In the genomic region with DNA sequence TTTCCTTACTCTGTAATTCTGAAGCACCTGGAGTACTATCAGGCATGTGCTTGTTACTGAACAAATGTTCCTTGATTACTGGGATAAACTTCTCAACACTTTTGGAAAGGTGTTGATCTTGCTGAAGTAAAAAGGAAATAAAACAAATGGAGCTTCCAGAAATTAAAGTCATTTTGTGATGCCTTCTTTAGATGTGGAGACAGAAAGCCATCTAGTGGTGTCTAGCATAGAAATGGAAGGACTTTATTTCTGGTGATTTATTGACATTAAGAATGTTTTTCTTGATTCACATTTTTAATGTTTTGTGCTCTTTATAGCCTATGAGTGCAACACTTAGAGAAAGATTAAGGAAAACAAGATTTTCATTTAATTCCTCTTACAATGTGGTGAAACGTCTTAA, we compare ENCODE assay signal across 8 cellular contexts. TPM values are rescaled to one million over a fixed set of nuclear protein-coding genes. Genes with fewer than 3 reads are reported as not detected.
DNase-seq lines count a peak whose midpoint lies in the region; ATAC-seq and TF ChIP-seq lines count a peak whose summit lies in the region.

No MANE protein-coding gene starts in this region.

- H3K9me3 ChIP-seq in AG04450 (ENCODE audit: control insufficient read depth, insufficient read depth, low read length), result no peaks in the 10 kb centered on the region; the same call in 1 of the 2 replicates
- H3K9me3 ChIP-seq in SU-DHL-6 (ENCODE audit: insufficient read depth, low read length), result no peaks in the 10 kb centered on the region
- no peaks in the 10 kb centered on the region for H3K9me3 ChIP-seq in hepatocyte (ENCODE audit: low read depth)
- H3K9me3 ChIP-seq in suprapubic skin, result no peaks in the 10 kb centered on the region

- TF ChIP-seq CTCF in AG04450 (IDR thresholded peaks at IDR 0.05; ENCODE audit: low read depth, low read length), result peak; percentile 42
- 0 out of 3 replicates have a peak, but pooled peaks have one; percentile 21 for TF ChIP-seq CTCF in GM12872 (IDR thresholded peaks at IDR 0.05; ENCODE audit: insufficient read depth, low read depth, low read length)
- peak; percentile 32 for TF ChIP-seq CTCF in SU-DHL-6 (IDR thresholded peaks at IDR 0.05; ENCODE audit: insufficient read depth, low read length, poor library complexity, severe bottlenecking)
- TF ChIP-seq CTCF in hepatocyte (IDR thresholded peaks at IDR 0.05; ENCODE audit: poor library complexity), result peak; percentile 48
- no peak for TF ChIP-seq CTCF in suprapubic skin (IDR thresholded peaks at IDR 0.05)

- peak overlapping the region; percentile 85 for H3K9ac ChIP-seq in SU-DHL-6 (ENCODE audit: low read length)

- H3K79me2 ChIP-seq in SU-DHL-6 (ENCODE audit: insufficient read depth, low read length) (no peaks in the 10 kb centered on the region; the same call in none of the 2 replicates), hepatocyte (no peaks in the 10 kb centered on the region)

- no peak for ATAC-seq in sciatic nerve

- no peak overlapping the region for H2AFZ ChIP-seq in SU-DHL-6 (ENCODE audit: low read depth, low read length, severe bottlenecking)
- no peak overlapping the region for H2AFZ ChIP-seq in hepatocyte

- no peak overlapping the region for H3K27ac ChIP-seq in AG04450 (ENCODE audit: low read depth, low read length)
- peak overlapping the region; percentile 71; the same call in 1 of the 2 replicates for H3K27ac ChIP-seq in SU-DHL-6 (ENCODE audit: low read depth, low read length)
- no peak overlapping the region for H3K27ac ChIP-seq in hepatocyte
- no peak overlapping the region for H3K27ac ChIP-seq in suprapubic skin

- no peak for TF ChIP-seq POLR2A in suprapubic skin (IDR thresholded peaks at IDR 0.05)

- H3K9me2 ChIP-seq in SU-DHL-6 (replicated peaks; ENCODE audit: insufficient read depth, low read length) (no peaks in the 10 kb centered on the region), hepatocyte (replicated peaks; ENCODE audit: insufficient read depth) (no peaks in the 10 kb centered on the region)

- H3K27me3 ChIP-seq in AG04450 (ENCODE audit: control insufficient read depth, insufficient read depth, low read length), result no peaks in the 10 kb centered on the region
- no peaks in the 10 kb centered on the region for H3K27me3 ChIP-seq in SU-DHL-6 (ENCODE audit: low read length)
- no peaks in the 10 kb centered on the region for H3K27me3 ChIP-seq in hepatocyte
- no peaks in the 10 kb centered on the region for H3K27me3 ChIP-seq in suprapubic skin

- TF ChIP-seq EP300 in suprapubic skin (IDR thresholded peaks at IDR 0.05), result no peak

- H4K20me1 ChIP-seq in SU-DHL-6 (ENCODE audit: low read depth, low read length) (no peaks in the 10 kb centered on the region), hepatocyte (ENCODE audit: insufficient read depth, poor library complexity, severe bottlenecking) (no peaks in the 10 kb centered on the region)

- CTCF ChIA-PET in AG04450 (lab: Charles Lee), result interaction anchor here (0.5 to 5.7 kb wide), 7 partner anchors 54 to 236 kb away, joined by 3 to 35 read pairs (median 5); partner anchors contain the start of gene GSTO1

- H3K4me2 ChIP-seq in SU-DHL-6 (ENCODE audit: low read depth, low read length, poor library complexity, severe bottlenecking) (peak overlapping the region; percentile 79), hepatocyte (no peak overlapping the region)

- peaks cover 7% of the 10 kb centered on the region for H3K4me1 ChIP-seq in hepatocyte (ENCODE audit: insufficient read depth)
- peaks cover 29% of the 10 kb centered on the region for H3K4me1 ChIP-seq in suprapubic skin

- H3K36me3 ChIP-seq in SU-DHL-6 (ENCODE audit: low read length), result no peaks in the 10 kb centered on the region
- H3K36me3 ChIP-seq in hepatocyte (replicated peaks; ENCODE audit: insufficient read depth, low read depth), result no peaks in the 10 kb centered on the region
- no peaks in the 10 kb centered on the region for H3K36me3 ChIP-seq in suprapubic skin

- H3F3A ChIP-seq in SU-DHL-6 (ENCODE audit: insufficient read depth), result peaks cover 10% of the 10 kb centered on the region; the same call in 1 of the 2 replicates

- POLR2A ChIA-PET in AG04450 (lab: Yijun Ruan, JAX), result no interaction called here

- H3K4me3 ChIP-seq in AG04450 (ENCODE audit: low read depth, low read length) (no peak overlapping the region), SU-DHL-6 (ENCODE audit: insufficient read depth, low read length, poor library complexity, severe bottlenecking) (peak overlapping the region; percentile 84), hepatocyte (no peak overlapping the region), suprapubic skin (no peak overlapping the region)

- DNase-seq in AG04450 (ENCODE audit: low read depth, low spot score) (no peak), hepatocyte (ENCODE audit: low spot score) (no peak), sciatic nerve (ENCODE audit: low spot score) (no peak), suprapubic skin (ENCODE audit: low spot score in 2 of 2) (no peak), NCI-H1694 (lab: John Stamatoyannopoulos, UW) (no peak)
- DNase-seq in stimulated activated CD4-positive, alpha-beta T cell treated with anti-CD3 and anti-CD28 coated beads, Interleukin-2, amount 100 ng/mL, for 24 hours, result no peak

- intact Hi-C loops in sciatic nerve (cut with DNase I), result loop anchor here (10.0 kb wide), 1 partner anchor 239 kb away; no protein-coding TSS in a partner anchor

- WGBS in hepatocyte (ENCODE audit: low lambda C conversion rate, missing lambda C conversion rate), result 70% methylated on average over 1 of the region's 1 CpG
- 52% methylated on average over 1 of the region's 1 CpG for WGBS in suprapubic skin

RNA-seq across cellular contexts. Expression of gene SFR1, which starts 1.4 kb away (rescaled TPM):
- polyA plus RNA-seq in AG04450 (2011; rRNA removed) (2.6 and 3.9 TPM in 2 replicates), hepatocyte (6.0 and 7.1 TPM in 2 replicates)
- polyA minus RNA-seq in AG04450 (2011; rRNA and poly(A)+ RNA removed), result 0.83 and 0.96 TPM in 2 replicates
- total RNA-seq in hepatocyte (7.1 and 7.3 TPM in 2 replicates), sciatic nerve (7.8 TPM), suprapubic skin (10 to 100 TPM in 1 of 4 donors, 1 to 10 TPM in 3; 4.6 to 10.8 (median 5.6) TPM)

RNA-seq across cellular contexts. Expression of gene COL17A1, which starts 37.7 kb away (rescaled TPM):
- polyA plus RNA-seq in AG04450 (2011; rRNA removed) (not detected in 2 replicates), hepatocyte (2.1 and 3.3 TPM in 2 replicates)
- polyA minus RNA-seq in AG04450 (2011; rRNA and poly(A)+ RNA removed), result 0.04 TPM in 1 of 2 replicates, not detected in the other
- total RNA-seq in hepatocyte (5.7 and 7.5 TPM in 2 replicates), sciatic nerve (0.45 TPM), suprapubic skin (1,000 to 10,000 TPM in 3 of 4 donors, 100 to 1,000 TPM in 1; 926 to 1,768 (median 1,374) TPM)

Comparison
In these comparisons a context has a peak if more than half of its experiments do, and no peak if none do; other contexts are left out.
1. CTCF ChIP-seq: peak in AG04450 (single experiment), GM12872 (single experiment), SU-DHL-6 (single experiment) and hepatocyte (single experiment); none in suprapubic skin (0 of 2).
2. RNA of gene COL17A1, which starts 37.7 kb away (total RNA-seq): 926 to 1,768 TPM in suprapubic skin; 5.7 to 7.5 TPM in hepatocyte and 0.45 TPM in sciatic nerve (single experiment); every median in the first group is over 100 times any median in the second.